Comparison of ENCODE assay signal across 19 cellular contexts in the genomic region with DNA sequence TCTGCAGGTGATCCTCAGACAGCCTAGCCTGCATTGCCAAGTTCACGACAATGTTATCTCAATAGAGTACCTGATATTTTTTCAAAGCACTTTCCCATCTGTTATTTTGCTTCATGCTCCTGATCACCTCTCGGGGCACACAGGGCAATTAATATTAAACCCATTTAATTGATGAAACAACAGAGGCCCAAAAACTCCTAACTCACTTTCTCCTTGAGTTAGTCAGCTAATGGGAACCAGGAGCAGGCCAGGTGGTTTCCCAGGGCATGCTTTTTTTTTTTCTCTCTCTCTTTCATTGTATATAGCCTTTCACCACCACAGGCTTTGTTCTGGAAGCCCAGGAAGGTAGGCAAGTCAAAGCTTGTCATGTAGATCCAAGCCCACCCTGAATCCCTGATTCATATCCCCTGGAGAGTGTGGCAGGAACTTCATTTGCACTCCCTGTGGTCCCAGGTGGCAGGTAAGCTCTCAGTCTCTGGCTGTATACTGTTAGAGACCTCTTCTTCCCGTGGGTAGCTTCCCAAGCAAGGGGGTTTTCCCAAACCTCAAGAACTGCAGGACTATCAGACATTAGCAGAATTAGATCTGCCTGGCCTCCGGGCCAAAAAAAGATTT. TPM values are rescaled to one million over a fixed set of nuclear protein-coding genes. Genes with fewer than 3 reads are reported as not detected.
"Had no signal": no experiment of that assay in that cellular context is flagged by ENCODE, and none has a peak within 500 bp of the region (broad histone marks: within the 10 kb centered on the region; RNA-seq: fewer than 3 reads in every experiment).

No MANE protein-coding gene starts in this region.

- ATAC-seq: activated CD8-positive, alpha-beta T cell treated with anti-CD3 and anti-CD28 coated beads, Interleukin-2, amount 10 ng/mL, durations not matched to agents 7 days and 5 days; natural killer cell treated with Interleukin-12 subunit alpha and Interleukin-12 subunit beta and Interleukin-15 and Interleukin-18, amount 100 ng/mL, for 72 hours; sciatic nerve had no signal

- H2AFZ ChIP-seq: hepatocyte had no signal

- H3K27ac ChIP-seq: brain microvascular endothelial cell, coronary artery, esophagus muscularis mucosa, hepatocyte, testis, upper lobe of left lung had no signal

- H3K27me3 ChIP-seq: brain microvascular endothelial cell, esophagus muscularis mucosa, hepatocyte, testis, upper lobe of left lung had no signal

- H3K4me1 ChIP-seq: esophagus muscularis mucosa, testis, upper lobe of left lung had no signal

- H3K4me2 ChIP-seq: hepatocyte, smooth muscle cell had no signal

- H3K36me3 ChIP-seq: brain microvascular endothelial cell, esophagus muscularis mucosa, upper lobe of left lung had no signal

- H3K9me3 ChIP-seq: esophagus muscularis mucosa, testis, upper lobe of left lung had no signal

- DNase-seq: activated CD4-positive, alpha-beta T cell treated with anti-CD3 and anti-CD28 coated beads, Interleukin-2, amount 10 ng/mL, durations not matched to agents 24 days and 14 days; activated CD8-positive, alpha-beta T cell treated with anti-CD3 and anti-CD28 coated beads, Interleukin-2, amount 10 ng/mL, durations not matched to agents 7 days and 5 days; activated naive CD4-positive, alpha-beta T cell treated with anti-CD3 and anti-CD28 coated beads for 36 hours; activated T-cell treated with anti-CD3 and anti-CD28 coated beads, Interleukin-2, amount 50 U/mL, for 24 hours; aorta; brain microvascular endothelial cell; effector CD4-positive, alpha-beta T cell; nucleus accumbens; stimulated activated CD4-positive, alpha-beta T cell treated with anti-CD3 and anti-CD28 coated beads, Interleukin-4, amount 100 ng/mL, for 1 hour; T1000; testis; upper lobe of left lung had no signal

- H3K4me3 ChIP-seq: coronary artery, esophagus muscularis mucosa, hepatocyte, lung, smooth muscle cell, testis, upper lobe of left lung had no signal

RNA-seq across cellular contexts. Expression of a gene that starts 41.6 kb away (rescaled TPM):
- total RNA-seq: hepatocyte had no signal
